1 cellular context compared by ENCODE assay signal in genomic region chr18:54150226-54150625, GRCh38.
TF ChIP-seq lines count a peak whose summit lies in the region.

No MANE protein-coding gene starts in this region.

TF ChIP-seq in WTC11, 78 proteins besides CTCF, POLR2A, EP300 and RAD21 (continued from another document):
- TF ChIP-seq AR (CRISPR knock-in tag; IDR thresholded peaks at IDR 0.05) (no peak), ZNF423 (CRISPR knock-in tag; IDR thresholded peaks at IDR 0.05) (no peak), SOX15 (CRISPR knock-in tag; IDR thresholded peaks at IDR 0.05) (no peak), HMGA2 (CRISPR knock-in tag; IDR thresholded peaks at IDR 0.05) (no peak), ZNF317 (CRISPR knock-in tag; IDR thresholded peaks at IDR 0.05; ENCODE audit: borderline replicate concordance, low read depth) (no peak), ZNF425 (CRISPR knock-in tag; conservative IDR thresholded peaks at IDR 0.05) (no peak), ATF3 (CRISPR knock-in tag; conservative IDR thresholded peaks at IDR 0.05) (no peak), PRRX2 (CRISPR knock-in tag; IDR thresholded peaks at IDR 0.05) (no peak), ZNF396 (CRISPR knock-in tag; IDR thresholded peaks at IDR 0.05; ENCODE audit: borderline replicate concordance) (no peak)
TF ChIP-seq in WTC11: peak in this region for 0.
